6 cellular contexts compared by ENCODE assay signal in the genomic region with DNA sequence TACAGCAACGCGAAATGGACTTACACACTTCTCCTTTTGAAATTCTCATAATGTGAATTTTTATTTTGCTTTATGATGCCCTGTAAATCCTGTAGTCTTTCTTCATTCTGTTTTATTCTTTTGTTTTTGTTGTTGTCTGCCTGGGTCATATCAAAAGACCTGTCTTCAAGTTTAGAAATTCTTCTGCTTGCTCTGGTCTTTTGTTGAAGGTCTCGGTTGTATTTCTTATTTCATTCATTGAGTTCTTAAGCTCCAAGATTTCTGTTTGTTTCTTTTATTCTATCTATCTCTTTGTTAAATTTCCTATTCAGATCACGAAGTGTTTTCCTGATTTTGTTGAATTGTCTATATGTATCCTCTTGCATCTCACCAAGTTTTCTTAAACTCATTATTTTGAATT.
"Had no signal": no experiment of that assay in that cellular context is flagged by ENCODE, and none has a peak within 500 bp of the region (broad histone marks: within the 10 kb centered on the region; RNA-seq: fewer than 3 reads in every experiment).

No MANE protein-coding gene starts in this region.

- FAIRE-seq: HTR-8/SVneo had no signal

- H3K4me2 ChIP-seq: KMS-11 had no signal

- H3K9ac ChIP-seq: KMS-11 had no signal

- H3K27ac ChIP-seq: HL-60, KMS-11 had no signal

- DNase-seq: IMR-90, KBM-7, KG1 had no signal
